In genomic region chr12:45629292-45629691, GRCh38 we compare ENCODE assay signal across 21 cellular contexts.
DNase-seq lines count a peak whose midpoint lies in the region; ATAC-seq, FAIRE-seq and TF ChIP-seq lines count a peak whose summit lies in the region.
"Had no signal": no experiment of that assay in that cellular context is flagged by ENCODE, and none has a peak within 500 bp of the region (broad histone marks: within the 10 kb centered on the region; RNA-seq: fewer than 3 reads in every experiment).

No MANE protein-coding gene starts in this region.

- DNase-seq in RCC 7860 (ENCODE audit: low spot score) (no peak), kidney (no peak), NCI-H345 (lab: John Stamatoyannopoulos, UW) (no peak), pons (ENCODE audit: low spot score) (no peak), UCSD-AML1 (lab: John Stamatoyannopoulos, UW; ENCODE audit: unreplicated experiment) (no peak)
- DNase-seq: CD4-positive, CD25-positive, alpha-beta regulatory T cell; CD8-positive, alpha-beta T cell; DMS 273 treated with DMSO at 0.1 percent for 48 hours; DMS79; EL; GF-D8; H7 had no signal

- intact Hi-C loops in kidney (cut with DNase I) = no loop called here

- no peak overlapping the region for H3K27ac ChIP-seq in kidney (ENCODE audit: low read depth in 2 of 2, low read length in 2 of 2)
- H3K27ac ChIP-seq: BLaER1, C4-2B had no signal

- no peak for ATAC-seq in HG03520 (IDR thresholded peaks at IDR 0.05; ENCODE audit: unreplicated experiment)
- ATAC-seq: CD8-positive, alpha-beta T cell; HCT116 had no signal

- FAIRE-seq in RCC 7860 (lab: Jason Lieb, UNC) (peak; percentile 79), colon (lab: Jason Lieb, UNC) (peak; percentile 97), kidney (lab: Jason Lieb, UNC) (peak; percentile 97)
- FAIRE-seq: D721Med, GM12891, GM18507, H1 had no signal

- no peak overlapping the region for H3K9ac ChIP-seq in kidney (ENCODE audit: low read length in 2 of 2)
- H3K9ac ChIP-seq: BLaER1 had no signal

- H3K9me3 ChIP-seq in kidney (ENCODE audit: control insufficient read depth in 1 of 2, low read length in 2 of 2) = no peaks in the 10 kb centered on the region
- H3K9me3 ChIP-seq: BLaER1 had no signal

- no peak overlapping the region for H3K4me3 ChIP-seq in kidney (ENCODE audit: low read length in 2 of 2)
- H3K4me3 ChIP-seq: BLaER1 had no signal

- no peak for TF ChIP-seq CTCF in kidney (IDR thresholded peaks at IDR 0.05; ENCODE audit: borderline replicate concordance, extremely low read depth, insufficient read depth)

- no peaks in the 10 kb centered on the region for H3K4me1 ChIP-seq in kidney (ENCODE audit: control insufficient read depth in 1 of 2, insufficient read depth in 1 of 2, low read depth in 1 of 2, low read length in 2 of 2)
- H3K4me1 ChIP-seq: BLaER1 had no signal

- no peaks in the 10 kb centered on the region for H3K36me3 ChIP-seq in kidney (ENCODE audit: control insufficient read depth in 1 of 2, insufficient read depth in 2 of 2, low read length in 2 of 2)
- H3K36me3 ChIP-seq: BLaER1 had no signal
